Comparison of ENCODE assay signal across 1 cellular context in genomic region chr11:18769802-18770456, GRCh38.
TF ChIP-seq lines count a peak whose summit lies in the region.

No MANE protein-coding gene starts in this region.

TF ChIP-seq in GM12878, 131 proteins besides CTCF, POLR2A, EP300 and RAD21 (continued from another document and continues in another):
- no peak for TF ChIP-seq E2F8 (IDR thresholded peaks at IDR 0.05; ENCODE audit: low read depth, partially characterized antibody)
- no peak for TF ChIP-seq WRNIP1 (IDR thresholded peaks at IDR 0.05; ENCODE audit: borderline replicate concordance, low read depth, low read length)
- TF ChIP-seq TCF3 (IDR thresholded peaks at IDR 0.05; ENCODE audit: borderline replicate concordance, insufficient read depth, low read depth, low read length), result peak; percentile 96
- TF ChIP-seq EED (IDR thresholded peaks at IDR 0.05; ENCODE audit: low read depth), result peak; percentile 80
- TF ChIP-seq KLF5 (IDR thresholded peaks at IDR 0.05; ENCODE audit: partially characterized antibody), result no peak
- TF ChIP-seq SREBF2 (IDR thresholded peaks at IDR 0.05; ENCODE audit: low read length), result no peak
- peak; percentile 74; the same call in 1 of the 2 replicates for TF ChIP-seq BMI1 (IDR thresholded peaks at IDR 0.05; ENCODE audit: borderline replicate concordance)
- peak; percentile 57; the same call in 1 of the 2 replicates for TF ChIP-seq PAX5 (IDR thresholded peaks at IDR 0.05; ENCODE audit: borderline replicate concordance, low read depth, low read length)
- TF ChIP-seq MEF2A (IDR thresholded peaks at IDR 0.05; ENCODE audit: insufficient read depth, low read depth, low read length), result peak; percentile 36; the same call in 1 of the 2 replicates
- TF ChIP-seq KDM1A (IDR thresholded peaks at IDR 0.05; ENCODE audit: borderline replicate concordance), result no peak
- no peak for TF ChIP-seq REST (IDR thresholded peaks at IDR 0.05; ENCODE audit: low read depth, low read length)
- TF ChIP-seq GATAD2B (conservative IDR thresholded peaks at IDR 0.05; ENCODE audit: low read depth), result peak; percentile 81
- TF ChIP-seq POU2F2 (IDR thresholded peaks at IDR 0.05; ENCODE audit: borderline replicate concordance, low read depth, low read length), result peak; percentile 43; the same call in 1 of the 3 replicates
- TF ChIP-seq TCF12 (IDR thresholded peaks at IDR 0.05; ENCODE audit: low read depth, low read length), result peak; percentile 96
- no peak for TF ChIP-seq MYC (IDR thresholded peaks at IDR 0.05; ENCODE audit: insufficient read depth, insufficient read length, insufficient replicate concordance, low read length, severe bottlenecking)
- no peak for TF ChIP-seq NFXL1 (IDR thresholded peaks at IDR 0.05; ENCODE audit: borderline replicate concordance)
- no peak for TF ChIP-seq E2F4 (IDR thresholded peaks at IDR 0.05; ENCODE audit: low read depth, low read length)
- no peak for TF ChIP-seq EGR1 (IDR thresholded peaks at IDR 0.05; ENCODE audit: borderline replicate concordance in 1 of 2, low read depth in 2 of 2, low read length in 2 of 2)
- TF ChIP-seq FOS (IDR thresholded peaks at IDR 0.05; ENCODE audit: borderline replicate concordance, extremely low read depth, insufficient read length), result no peak
- TF ChIP-seq IRF4 (IDR thresholded peaks at IDR 0.05; ENCODE audit: low read depth, low read length), result peak; percentile 71
- peak; percentile 75; the same call in 1 of the 2 replicates for TF ChIP-seq SPI1 (IDR thresholded peaks at IDR 0.05; ENCODE audit: borderline replicate concordance, insufficient read depth, low read depth, low read length)
- peak; percentile 70 to 91; a peak in 3 of 4 replicates for TF ChIP-seq BHLHE40 (IDR thresholded peaks at IDR 0.05; ENCODE audit: borderline replicate concordance in 1 of 2, low read depth in 2 of 2, low read length in 1 of 2)
- peak; percentile 68; the same call in 1 of the 2 replicates for TF ChIP-seq NR2F1 (conservative IDR thresholded peaks at IDR 0.05)
- TF ChIP-seq HCFC1 (IDR thresholded peaks at IDR 0.05; ENCODE audit: low read length), result no peak
- TF ChIP-seq ZNF217 (IDR thresholded peaks at IDR 0.05), result no peak
- peak in 1 of 2 experiments; percentile 76; a peak in 2 of 4 replicates for TF ChIP-seq ETV6 (conservative IDR thresholded peaks at IDR 0.05 in 1 of 2, IDR thresholded peaks at IDR 0.05 in 1 of 2; ENCODE audit: borderline replicate concordance in 1 of 2, low read depth in 1 of 2)
- TF ChIP-seq ZBED1 (IDR thresholded peaks at IDR 0.05; ENCODE audit: borderline replicate concordance), result peak; percentile 37; the same call in 1 of the 2 replicates
- no peak for TF ChIP-seq CUX1 (IDR thresholded peaks at IDR 0.05; ENCODE audit: insufficient replicate concordance, low read depth, low read length)
- TF ChIP-seq EZH2 (IDR thresholded peaks at IDR 0.05; ENCODE audit: borderline replicate concordance, control insufficient read depth, low read depth, low read length), result no peak
- TF ChIP-seq JUNB (IDR thresholded peaks at IDR 0.05), result peak; percentile 48; the same call in 1 of the 2 replicates
- no peak for TF ChIP-seq IRF5 (IDR thresholded peaks at IDR 0.05; ENCODE audit: borderline replicate concordance)
- no peak for TF ChIP-seq MAX (IDR thresholded peaks at IDR 0.05; ENCODE audit: low read depth, low read length)
- peak; percentile 64; the same call in 1 of the 2 replicates for TF ChIP-seq MLLT1 (IDR thresholded peaks at IDR 0.05)
- TF ChIP-seq SREBF1 (IDR thresholded peaks at IDR 0.05; ENCODE audit: low read length), result no peak
- no peak for TF ChIP-seq ASH2L (IDR thresholded peaks at IDR 0.05; ENCODE audit: borderline replicate concordance, low read depth)
- TF ChIP-seq LARP7 (IDR thresholded peaks at IDR 0.05), result peak; percentile 46; the same call in 1 of the 2 replicates
- no peak for TF ChIP-seq HDAC6 (IDR thresholded peaks at IDR 0.05; ENCODE audit: unreplicated experiment)
- TF ChIP-seq RBBP5 (conservative IDR thresholded peaks at IDR 0.05), result no peak
- no peak for TF ChIP-seq RB1 (IDR thresholded peaks at IDR 0.05; ENCODE audit: borderline replicate concordance)
- no peak for TF ChIP-seq GABPA (IDR thresholded peaks at IDR 0.05; ENCODE audit: low read depth)
- peak; percentile 48 for TF ChIP-seq E4F1 (IDR thresholded peaks at IDR 0.05; ENCODE audit: borderline replicate concordance, partially characterized antibody)
- TF ChIP-seq POLR2AphosphoS2 (IDR thresholded peaks at IDR 0.05; ENCODE audit: low read depth, low read length), result no peak
- no peak for TF ChIP-seq STAT1 (conservative IDR thresholded peaks at IDR 0.05)
- peak; percentile 54; the same call in 1 of the 2 replicates for TF ChIP-seq SMARCA5 (IDR thresholded peaks at IDR 0.05)
